10 cellular contexts compared by ENCODE assay signal in the genomic region with DNA sequence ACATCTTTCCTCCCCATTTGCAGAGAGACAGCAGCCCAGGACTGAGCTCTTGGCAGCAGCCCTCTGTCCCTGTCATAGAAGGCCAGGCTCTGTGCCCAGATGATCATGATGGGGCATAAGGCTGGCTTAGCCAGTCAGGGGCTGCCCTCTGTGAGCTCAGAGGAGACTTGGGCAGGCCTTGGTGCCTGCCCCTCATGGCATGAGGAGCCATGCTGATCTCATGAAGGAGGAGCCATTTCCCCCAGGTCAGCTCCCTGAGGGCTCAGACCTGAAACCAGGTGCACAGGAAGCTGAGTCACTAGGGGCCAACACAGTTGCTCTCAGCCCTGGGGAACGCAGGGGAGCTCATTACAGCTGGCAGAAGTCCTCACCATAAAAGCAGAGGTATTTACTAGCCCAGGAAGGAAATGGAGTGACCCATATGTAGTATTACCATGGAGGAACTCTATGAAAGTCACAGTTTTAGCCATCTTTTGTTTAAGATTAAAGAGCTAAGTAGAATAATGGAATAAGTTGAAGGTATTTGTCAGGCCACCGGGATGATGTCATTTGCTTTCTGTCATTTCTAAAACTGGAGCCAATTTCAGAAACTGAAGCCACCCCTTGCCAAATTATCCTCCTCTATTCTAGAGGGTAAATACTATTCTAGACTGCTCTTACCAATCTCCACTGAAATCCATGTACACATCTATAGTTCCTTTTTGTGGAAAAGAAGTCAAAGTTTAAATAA.
DNase-seq lines count a peak whose midpoint lies in the region; ATAC-seq and TF ChIP-seq lines count a peak whose summit lies in the region.
"Had no signal": no experiment of that assay in that cellular context is flagged by ENCODE, and none has a peak within 500 bp of the region (broad histone marks: within the 10 kb centered on the region; RNA-seq: fewer than 3 reads in every experiment).

No MANE protein-coding gene starts in this region.

- H3K79me2 ChIP-seq in mammary epithelial cell (ENCODE audit: insufficient read depth, low read length) = no peaks in the 10 kb centered on the region

- no peaks in the 10 kb centered on the region for H4K20me1 ChIP-seq in mammary epithelial cell (ENCODE audit: insufficient read depth, low read length)

- no peaks in the 10 kb centered on the region for H3K9me3 Mint-ChIP-seq in progenitor cell of endocrine pancreas (ENCODE audit: low read depth)

- H3K36me3 ChIP-seq in mammary epithelial cell (ENCODE audit: insufficient read depth, low read length) = no peaks in the 10 kb centered on the region
- H3K36me3 ChIP-seq: right lobe of liver had no signal

- dilution Hi-C loops in mammary epithelial cell (cut with HindIII; ENCODE audit: low sequenced_read_pairs) = no loop called here

- CTCF ChIA-PET in mammary epithelial cell (lab: Charles Lee; ENCODE audit: low non-redundant PET) = interaction anchor here (0.6 kb wide), 1 partner anchor 398 kb away, joined by 5 read pairs; no protein-coding TSS in a partner anchor

- H3K36me3 Mint-ChIP-seq in progenitor cell of endocrine pancreas (ENCODE audit: insufficient read depth) = no peaks in the 10 kb centered on the region

- H3K4me3 ChIP-seq in mammary epithelial cell (replicated peaks in 1 of 3; ENCODE audit: insufficient read depth in 1 of 3, low read depth in 2 of 3, low read length in 3 of 3) = no peak overlapping the region
- H3K4me3 ChIP-seq: right lobe of liver had no signal

- WGBS in mammary epithelial cell (ENCODE audit: low coverage, missing lambda C conversion rate) = 30% methylated on average over 2 of the region's 2 CpGs

- no peak overlapping the region for H3K9ac ChIP-seq in mammary epithelial cell (ENCODE audit: insufficient read depth, low read length)
- H3K9ac ChIP-seq: SK-N-SH had no signal

- no peak overlapping the region for H3K4me3 Mint-ChIP-seq in progenitor cell of endocrine pancreas (ENCODE audit: low read depth)

- DNase-seq in EH (ENCODE audit: low read depth) (peak; percentile 11), GM19240 (ENCODE audit: insufficient read length, low spot score) (peak; percentile 44), mammary epithelial cell (peak; percentile 86), NCI-H2107 (lab: John Stamatoyannopoulos, UW) (no peak), NCI-H774 (lab: John Stamatoyannopoulos, UW) (no peak), progenitor cell of endocrine pancreas (ENCODE audit: low spot score, unreplicated experiment) (no peak)
- DNase-seq: right lobe of liver had no signal

- H3K27me3 Mint-ChIP-seq in progenitor cell of endocrine pancreas = peaks cover 22% of the 10 kb centered on the region

- H3K27me3 ChIP-seq in mammary epithelial cell (ENCODE audit: insufficient read depth, low read length) = no peaks in the 10 kb centered on the region
- H3K27me3 ChIP-seq: right lobe of liver had no signal

- H3K4me1 Mint-ChIP-seq in progenitor cell of endocrine pancreas (ENCODE audit: low read depth) = peaks cover 6% of the 10 kb centered on the region

- H3K4me1 ChIP-seq in mammary epithelial cell (ENCODE audit: insufficient read depth, low read length) = no peaks in the 10 kb centered on the region
- H3K4me1 ChIP-seq: right lobe of liver had no signal

- ATAC-seq in HG03066 (IDR thresholded peaks at IDR 0.05; ENCODE audit: low read depth, unreplicated experiment) (peak; percentile 93), SK-N-SH treated with all-trans-retinoic acid at 6 μM for 48 hours (no peak)
- ATAC-seq: right lobe of liver had no signal

- no peak overlapping the region for H2AFZ ChIP-seq in mammary epithelial cell (ENCODE audit: low read depth, low read length)

- H3K27ac Mint-ChIP-seq in progenitor cell of endocrine pancreas = no peak overlapping the region

- H3K4me2 ChIP-seq in mammary epithelial cell (ENCODE audit: insufficient read depth, low read depth, low read length) = no peak overlapping the region
- H3K4me2 ChIP-seq: SK-N-SH had no signal

- intact Hi-C loops in mammary epithelial cell (cut with micrococcal nuclease) = no loop called here

- TF ChIP-seq CTCF in mammary epithelial cell (conservative IDR thresholded peaks at IDR 0.05 in 1 of 2, IDR thresholded peaks at IDR 0.05 in 1 of 2; ENCODE audit: extremely low read depth in 1 of 2, insufficient read depth in 1 of 2, low read depth in 1 of 2, low read length in 2 of 2) (no peak), progenitor cell of endocrine pancreas (IDR thresholded peaks at IDR 0.05; ENCODE audit: unreplicated experiment) (no peak)

- TSS peak; percentile 84 for BruUV-seq in mammary epithelial cell (replicated peaks; lab: Mats Ljungman, UMichigan)

- H3K27ac ChIP-seq in mammary epithelial cell (ENCODE audit: insufficient read depth, low read depth, low read length) = no peak overlapping the region
- H3K27ac ChIP-seq: right lobe of liver had no signal

- in situ Hi-C loops in mammary epithelial cell (cut with MboI; ENCODE audit: low sequenced_read_pairs in 2 of 2) = no loop called here

- peaks cover 9% of the 10 kb centered on the region for H3K9me3 ChIP-seq in mammary epithelial cell (replicated peaks; ENCODE audit: insufficient read depth, low read length)
- H3K9me3 ChIP-seq: right lobe of liver, SK-N-SH had no signal

TF ChIP-seq in SK-N-SH treated with all-trans-retinoic acid at 6 μM for 48 hours, 23 proteins besides CTCF, POLR2A, EP300 and RAD21:
- TF ChIP-seq ZFP3 (CRISPR knock-in tag; IDR thresholded peaks at IDR 0.05) = no peak
- TF ChIP-seq ZNF565 (CRISPR knock-in tag; conservative IDR thresholded peaks at IDR 0.05; ENCODE audit: low read depth) = no peak
- TF ChIP-seq SNAI2 (CRISPR knock-in tag; IDR thresholded peaks at IDR 0.05) = no peak
- no peak for TF ChIP-seq ZNF70 (CRISPR knock-in tag; IDR thresholded peaks at IDR 0.05)
- TF ChIP-seq CSDC2 (CRISPR knock-in tag; IDR thresholded peaks at IDR 0.05) = no peak
- TF ChIP-seq TCF4 (CRISPR knock-in tag; IDR thresholded peaks at IDR 0.05; ENCODE audit: borderline replicate concordance) = no peak
- no peak for TF ChIP-seq PPARA (CRISPR knock-in tag; IDR thresholded peaks at IDR 0.05; ENCODE audit: borderline replicate concordance)
- TF ChIP-seq RARB (CRISPR knock-in tag; IDR thresholded peaks at IDR 0.05) = no peak
- no peak for TF ChIP-seq ZC3H10 (CRISPR knock-in tag; IDR thresholded peaks at IDR 0.05)
- no peak for TF ChIP-seq BACH2 (CRISPR knock-in tag; IDR thresholded peaks at IDR 0.05; ENCODE audit: borderline replicate concordance)

Comparison
In these comparisons a context has a peak if more than half of its experiments do, and no peak if none do; other contexts are left out.
1. DNase-seq: peak in EH (single experiment), GM19240 (single experiment) and mammary epithelial cell (single experiment); none in NCI-H2107 (single experiment), NCI-H774 (single experiment) and progenitor cell of endocrine pancreas (single experiment).